ENCODE assay signal across 8 cellular contexts in the genomic region with DNA sequence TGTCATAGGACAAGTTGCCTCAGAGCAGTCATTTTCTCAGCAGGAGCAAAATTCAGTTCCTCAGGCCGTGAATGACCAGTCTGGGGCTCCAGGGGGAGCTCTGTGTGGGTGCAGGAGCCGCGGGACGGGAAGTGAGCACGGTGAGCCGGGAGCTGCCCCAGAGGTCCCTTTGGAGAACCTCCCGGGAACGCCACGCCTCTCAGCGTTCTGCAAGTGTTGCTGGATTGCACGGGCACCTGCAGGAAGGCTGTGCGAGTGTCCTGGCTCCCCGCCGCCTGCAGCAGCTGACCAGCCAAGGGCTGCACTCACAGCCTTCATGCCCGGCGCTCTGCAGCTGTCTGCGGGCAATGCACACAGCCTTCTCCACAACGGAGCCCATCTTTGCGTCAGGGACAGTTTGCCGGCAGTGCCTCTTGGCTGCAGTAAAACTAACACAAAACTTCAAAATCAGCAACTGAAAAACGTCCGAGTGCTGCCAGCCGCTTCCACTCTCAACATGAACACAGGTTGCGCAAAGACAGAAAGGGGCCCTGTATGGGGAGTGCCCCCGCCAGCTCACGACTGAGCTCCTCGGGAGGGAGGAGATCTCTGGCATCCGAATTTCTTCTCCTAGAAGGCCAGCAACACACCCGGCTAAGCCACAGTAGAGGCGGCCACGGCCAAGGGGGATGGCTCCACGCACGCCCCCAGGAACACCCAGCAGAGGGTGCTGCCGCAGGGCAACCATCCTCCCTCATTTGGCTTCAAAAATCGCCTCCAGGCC. TPM values are rescaled to one million over a fixed set of nuclear protein-coding genes. Genes with fewer than 3 reads are reported as not detected.
DNase-seq lines count a peak whose midpoint lies in the region; ATAC-seq and TF ChIP-seq lines count a peak whose summit lies in the region.

No MANE protein-coding gene starts in this region.

- POLR2A ChIA-PET in GM10248 (lab: Yijun Ruan, JAX), result no interaction called here

- H3K27me3 ChIP-seq in thoracic aorta (replicated peaks; ENCODE audit: insufficient read depth), result no peaks in the 10 kb centered on the region

- TF ChIP-seq CTCF in GM10248 (IDR thresholded peaks at IDR 0.05; ENCODE audit: control extremely low read depth, extremely low read depth, low read depth, missing control alignments) (peak; percentile 20), thoracic aorta (IDR thresholded peaks at IDR 0.05) (peak; percentile 42)

- H3K4me3 ChIP-seq in thoracic aorta, result peak overlapping the region; percentile 41

- intact Hi-C loops in left colon (cut with DNase I, micrococcal nuclease), result loop anchor here (5.0 to 10.0 kb wide), 2 partner anchors 230 to 347 kb away; no protein-coding TSS in a partner anchor

- ATAC-seq in left colon (peak; percentile 66), thoracic aorta (ENCODE audit: insufficient number of reproducible peaks, low FRiP score, low read depth) (peak; percentile 13), HG03354 (IDR thresholded peaks at IDR 0.05; ENCODE audit: poor library complexity, severe bottlenecking, unreplicated experiment) (no peak), GM19395 (IDR thresholded peaks at IDR 0.05; ENCODE audit: unreplicated experiment) (no peak)

- DNase-seq in GM10248 (ENCODE audit: extremely low spot score) (no peak), NCI-H748 treated with DMSO at 0.1 percent for 48 hours (lab: John Stamatoyannopoulos, UW) (peak; percentile 10), cerebellar cortex (ENCODE audit: low spot score) (peak; percentile 52), left colon (peak; percentile 88 to 91), thoracic aorta (ENCODE audit: low spot score) (no peak), activated T-cell treated with anti-CD3 and anti-CD28 coated beads for 4 hours (no peak)

- no peaks in the 10 kb centered on the region for H3K9me3 ChIP-seq in thoracic aorta

- CTCF ChIA-PET in GM10248 (lab: Yijun Ruan, JAX), result interaction anchor here (0.8 to 3.4 kb wide), 3 partner anchors 16 to 229 kb away, joined by 3 to 41 read pairs (median 4); a partner anchor contains a TSS

- H3K36me3 ChIP-seq in thoracic aorta, result peaks cover 36% of the 10 kb centered on the region

- H3K4me1 ChIP-seq in thoracic aorta (ENCODE audit: control insufficient read depth in 1 of 2, low read depth in 2 of 2), result peaks cover 0 to 26% of the 10 kb centered on the region in 2 donors

- peak overlapping the region in 1 of 2 donors; percentile 49 for H3K27ac ChIP-seq in thoracic aorta

RNA-seq across cellular contexts. Expression of a gene that starts 16.0 kb away (rescaled TPM):
- total RNA-seq in left colon (10 to 100 TPM; 23.2 to 29.9 TPM), thoracic aorta (10 to 100 TPM; 17.8 to 19.5 TPM)

RNA-seq across cellular contexts. Expression of a gene that starts 16.3 kb away (rescaled TPM):
- total RNA-seq in left colon, result 10 to 100 TPM; 34.3 to 34.6 TPM
- total RNA-seq in thoracic aorta, result 10 to 100 TPM; 52.4 to 70.8 TPM

RNA-seq across cellular contexts. Expression of a gene that starts 32.4 kb away (rescaled TPM):
- total RNA-seq in left colon (1 to 10 TPM; 4.7 to 9.5 TPM), thoracic aorta (10 to 100 TPM in 1 of 2 donors, 1 to 10 TPM in 1; 5.8 to 11.4 TPM)

RNA-seq across cellular contexts. Expression of a gene that starts 40.0 kb away (rescaled TPM):
- total RNA-seq in left colon, result 10 to 100 TPM; 84.7 to 86.7 TPM
- total RNA-seq in thoracic aorta, result 100 to 1,000 TPM in 1 of 2 donors, 10 to 100 TPM in 1; 83.0 to 129 TPM

Comparison
In these comparisons a context has a peak if more than half of its experiments do, and no peak if none do; other contexts are left out.
1. DNase-seq: peak in NCI-H748 treated with DMSO at 0.1 percent for 48 hours (single experiment), cerebellar cortex (single experiment) and left colon (2 of 2); none in GM10248 (single experiment), thoracic aorta (single experiment) and activated T-cell treated with anti-CD3 and anti-CD28 coated beads for 4 hours (single experiment).
2. ATAC-seq: peak in left colon (single experiment) and thoracic aorta (single experiment); none in HG03354 (single experiment) and GM19395 (single experiment).